Comparison of ENCODE assay signal across 8 cellular contexts in the genomic region with DNA sequence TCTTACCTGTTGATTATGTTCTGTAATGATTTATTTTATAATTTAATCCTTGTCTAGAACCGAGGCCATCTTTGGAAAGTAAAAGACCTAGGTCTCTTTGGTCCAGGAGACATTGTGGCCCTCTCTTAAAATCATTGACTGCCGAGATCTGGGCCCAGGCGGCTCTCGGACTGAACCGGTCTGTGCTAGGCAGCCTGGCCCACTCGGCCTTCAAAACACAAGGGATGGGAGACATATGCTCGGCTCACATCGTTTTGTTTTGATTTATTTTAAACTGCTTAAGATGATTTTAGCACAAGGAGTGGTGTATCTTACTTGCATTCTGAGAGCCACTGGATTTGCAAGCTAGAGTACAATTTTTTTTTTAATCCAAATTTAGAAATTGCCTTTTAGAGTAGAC.
DNase-seq lines count a peak whose midpoint lies in the region; ATAC-seq and TF ChIP-seq lines count a peak whose summit lies in the region.

No MANE protein-coding gene starts in this region.

- H3K4me1 ChIP-seq in OCI-LY1 (ENCODE audit: insufficient read depth, low read length, severe bottlenecking), result peaks cover 59% of the 10 kb centered on the region
- peaks cover 26% of the 10 kb centered on the region for H3K4me1 ChIP-seq in fibroblast of lung (ENCODE audit: control insufficient read depth, extremely low read depth, insufficient read depth, low read length)

- CTCF ChIA-PET in CD4-positive, alpha-beta T cell (lab: Charles Lee), result interaction anchor here (0.6 to 1.8 kb wide), 3 partner anchors 21 to 59 kb away, joined by 4 to 5 read pairs (median 5); no protein-coding TSS in a partner anchor

- H3K27ac ChIP-seq in CD4-positive, alpha-beta T cell (ENCODE audit: low read depth, low read length), result no peak overlapping the region
- peak overlapping the region; percentile 98 for H3K27ac ChIP-seq in OCI-LY1 (ENCODE audit: low read depth, low read length, poor library complexity, severe bottlenecking)
- H3K27ac ChIP-seq in fibroblast of lung (ENCODE audit: insufficient read depth, low read length), result peak overlapping the region; percentile 95

- H3K4me1 Mint-ChIP-seq in CD4-positive, alpha-beta T cell (ENCODE audit: low read depth), result peaks cover 48% of the 10 kb centered on the region

- no peaks in the 10 kb centered on the region for H3K9me2 ChIP-seq in OCI-LY1 (ENCODE audit: low read depth, low read length)

- H3K27me3 Mint-ChIP-seq in CD4-positive, alpha-beta T cell, result no peaks in the 10 kb centered on the region

- H3K36me3 Mint-ChIP-seq in CD4-positive, alpha-beta T cell (ENCODE audit: low read depth), result peaks cover 6% of the 10 kb centered on the region

- peak overlapping the region; percentile 92 for H3K27ac Mint-ChIP-seq in CD4-positive, alpha-beta T cell

- no peak overlapping the region for H2AFZ ChIP-seq in OCI-LY1 (ENCODE audit: low read length)
- H2AFZ ChIP-seq in fibroblast of lung (ENCODE audit: low read length), result no peak overlapping the region

- H3K9ac ChIP-seq in OCI-LY1 (ENCODE audit: low read length), result peak overlapping the region; percentile 96
- H3K9ac ChIP-seq in fibroblast of lung (ENCODE audit: insufficient read depth, low read length), result peak overlapping the region; percentile 29

- POLR2A ChIA-PET in CD4-positive, alpha-beta T cell (lab: Charles Lee), result interaction anchor here (1.2 to 1.6 kb wide), 2 partner anchors 12 to 21 kb away, joined by 3 to 6 read pairs; no protein-coding TSS in a partner anchor

- ATAC-seq in CD4-positive, alpha-beta T cell (ENCODE audit: poor library complexity), result no peak

- H3K4me2 ChIP-seq in OCI-LY1 (ENCODE audit: low read length) (peak overlapping the region; percentile 96), fibroblast of lung (ENCODE audit: extremely low read depth, insufficient read depth, low read length) (peak overlapping the region; percentile 48)

- H3K79me2 ChIP-seq in OCI-LY1 (ENCODE audit: insufficient read depth, low read length) (peaks cover 25% of the 10 kb centered on the region), fibroblast of lung (ENCODE audit: control insufficient read depth, insufficient read depth, low read length) (peaks cover 97% of the 10 kb centered on the region)

- no peak for DNase-seq in CD4-positive, alpha-beta T cell
- DNase-seq in fibroblast of lung (ENCODE audit: low read depth in 2 of 2), result peak; percentile 19 to 57
- DNase-seq in pons (ENCODE audit: low spot score), result peak; percentile 67
- DNase-seq in epidermal melanocyte (ENCODE audit: insufficient read length, low spot score), result no peak
- no peak for DNase-seq in 8988T
- DNase-seq in NCI-H446 treated with DMSO at 0.1 percent for 48 hours (lab: John Stamatoyannopoulos, UW), result no peak
- no peak for DNase-seq in Ammon's horn (ENCODE audit: low spot score)

- no peaks in the 10 kb centered on the region for H3K9me3 ChIP-seq in CD4-positive, alpha-beta T cell (ENCODE audit: control insufficient read depth, low read length)
- no peaks in the 10 kb centered on the region for H3K9me3 ChIP-seq in OCI-LY1 (ENCODE audit: low read length)
- H3K9me3 ChIP-seq in fibroblast of lung (ENCODE audit: control insufficient read depth, insufficient read depth, low read depth, low read length), result no peaks in the 10 kb centered on the region

- intact Hi-C loops in CD4-positive, alpha-beta T cell (cut with DNase I, micrococcal nuclease), result loop anchor here in 1 of 2 experiments (10.0 kb wide), 2 partner anchors 742 to 812 kb away; partner anchors contain the start of gene KIAA0930

- H3K4me3 ChIP-seq in OCI-LY1 (ENCODE audit: low read depth, low read length, poor library complexity, severe bottlenecking), result peak overlapping the region; percentile 81
- H3K4me3 ChIP-seq in fibroblast of lung (replicated peaks in 1 of 4; ENCODE audit: control extremely low read depth in 1 of 4, insufficient read depth in 1 of 4, low read depth in 3 of 4, low read length in 4 of 4), result peak overlapping the region; percentile 8 to 70 (median 36)

- H4K20me1 ChIP-seq in OCI-LY1 (ENCODE audit: insufficient read depth, low read length) (no peaks in the 10 kb centered on the region), fibroblast of lung (ENCODE audit: control insufficient read depth, extremely low read depth, insufficient read depth, low read length) (no peaks in the 10 kb centered on the region)

- H3K36me3 ChIP-seq in OCI-LY1 (ENCODE audit: insufficient read depth, low read length) (0 out of 2 replicates have a peak, but pooled peaks cover 5% of the 10 kb centered on the region), fibroblast of lung (ENCODE audit: control insufficient read depth, insufficient read depth, low read length) (no peaks in the 10 kb centered on the region)

- no peaks in the 10 kb centered on the region for H3F3A ChIP-seq in OCI-LY1 (ENCODE audit: insufficient read depth, low read length)

- no peaks in the 10 kb centered on the region for H3K27me3 ChIP-seq in CD4-positive, alpha-beta T cell (ENCODE audit: control insufficient read depth, insufficient read depth, low read length)
- no peaks in the 10 kb centered on the region for H3K27me3 ChIP-seq in OCI-LY1 (ENCODE audit: insufficient read depth, low read length)
- H3K27me3 ChIP-seq in fibroblast of lung (ENCODE audit: control insufficient read depth, insufficient read depth, low read length), result no peaks in the 10 kb centered on the region

- no peaks in the 10 kb centered on the region for H3K9me3 Mint-ChIP-seq in CD4-positive, alpha-beta T cell

- no peak for TF ChIP-seq CTCF in CD4-positive, alpha-beta T cell (IDR thresholded peaks at IDR 0.05)
- TF ChIP-seq CTCF in OCI-LY1 (IDR thresholded peaks at IDR 0.05; ENCODE audit: low read length) (no peak), fibroblast of lung (conservative IDR thresholded peaks at IDR 0.05 in 1 of 2, IDR thresholded peaks at IDR 0.05 in 1 of 2; ENCODE audit: low read depth in 1 of 2, low read length in 2 of 2) (no peak)

- H3K4me3 Mint-ChIP-seq in CD4-positive, alpha-beta T cell, result no peak overlapping the region

Comparison
In these comparisons a context has a peak if more than half of its experiments do, and no peak if none do; other contexts are left out.
1. DNase-seq: peak in fibroblast of lung (2 of 2) and pons (single experiment); none in CD4-positive, alpha-beta T cell (0 of 10), epidermal melanocyte (single experiment), 8988T (single experiment), NCI-H446 treated with DMSO at 0.1 percent for 48 hours (single experiment) and Ammon's horn (single experiment).